ENCODE assay signal across 8 cellular contexts in genomic region chr20:53867741-53868351, GRCh38.
DNase-seq lines count a peak whose midpoint lies in the region; ATAC-seq, FAIRE-seq and TF ChIP-seq lines count a peak whose summit lies in the region.

No MANE protein-coding gene starts in this region.

- H3K36me3 ChIP-seq in HepG2 (replicated peaks in 1 of 2; ENCODE audit: control insufficient read depth in 1 of 2, insufficient read depth in 2 of 2, low read length in 2 of 2) (no peaks in the 10 kb centered on the region), thyroid gland (no peaks in the 10 kb centered on the region)

- H4K20me1 ChIP-seq in HepG2 (ENCODE audit: insufficient read depth, low read length) = no peaks in the 10 kb centered on the region

- in situ Hi-C loops in HepG2 (cut with HindIII; ENCODE audit: extremely low pct_ligation_motif_present, low pct_unique_long_range_greater_than_20kb) = no loop called here

- no peaks in the 10 kb centered on the region for H3K9me3 Mint-ChIP-seq in activated CD8-positive, alpha-beta memory T cell treated with anti-CD3 and anti-CD28 coated beads, Interleukin-2, amount 10 ng/mL, durations not matched to agents 7 days and 5 days (ENCODE audit: low read depth)
- no peaks in the 10 kb centered on the region for H3K9me3 Mint-ChIP-seq in activated CD8-positive, alpha-beta T cell treated with anti-CD3 and anti-CD28 coated beads, Interleukin-2, amount 10 ng/mL, durations not matched to agents 7 days and 5 days (ENCODE audit: insufficient read depth)

- H3K4me1 ChIP-seq in HepG2 (ENCODE audit: insufficient read depth, low read length) (peaks cover 91% of the 10 kb centered on the region), thyroid gland (peaks cover 59% of the 10 kb centered on the region in 2 donors)

- no peak for FAIRE-seq in HepG2 (lab: Jason Lieb, UNC)

- H3K9me3 ChIP-seq in HepG2 (ENCODE audit: low read length) (no peaks in the 10 kb centered on the region), thyroid gland (no peaks in the 10 kb centered on the region)

- BruUV-seq in HepG2 (replicated peaks; lab: Mats Ljungman, UMichigan) = no TSS peak

- peaks cover 77% of the 10 kb centered on the region for H3K4me1 Mint-ChIP-seq in activated CD8-positive, alpha-beta memory T cell treated with anti-CD3 and anti-CD28 coated beads, Interleukin-2, amount 10 ng/mL, durations not matched to agents 7 days and 5 days
- peaks cover 80% of the 10 kb centered on the region for H3K4me1 Mint-ChIP-seq in activated CD8-positive, alpha-beta T cell treated with anti-CD3 and anti-CD28 coated beads, Interleukin-2, amount 10 ng/mL, durations not matched to agents 7 days and 5 days (ENCODE audit: low read depth)

- TF ChIP-seq POLR2A in HepG2 (IDR thresholded peaks at IDR 0.05; ENCODE audit: insufficient read depth in 1 of 2, low read depth in 2 of 2, low read length in 2 of 2) (no peak), thyroid gland (IDR thresholded peaks at IDR 0.05) (no peak)

- DNase-seq in activated CD8-positive, alpha-beta memory T cell treated with anti-CD3 and anti-CD28 coated beads, Interleukin-2, amount 10 ng/mL, durations not matched to agents 7 days and 5 days = no peak
- no peak for DNase-seq in activated CD8-positive, alpha-beta memory T cell treated with anti-CD3 and anti-CD28 coated beads for 24 hours
- DNase-seq in activated CD8-positive, alpha-beta T cell treated with anti-CD3 and anti-CD28 coated beads, Interleukin-2, amount 10 ng/mL, durations not matched to agents 7 days and 5 days = no peak
- no peak for DNase-seq in HepG2 (ENCODE audit: low spot score)
- DNase-seq in thyroid gland = no peak
- no peak for DNase-seq in NCI-H2029 (lab: John Stamatoyannopoulos, UW)
- no peak for DNase-seq in left colon

- no peak overlapping the region for H2AFZ ChIP-seq in HepG2 (ENCODE audit: low read length)

- no peak for ATAC-seq in activated CD8-positive, alpha-beta memory T cell treated with anti-CD3 and anti-CD28 coated beads, Interleukin-2, amount 10 ng/mL, durations not matched to agents 7 days and 5 days
- no peak for ATAC-seq in activated CD8-positive, alpha-beta T cell treated with anti-CD3 and anti-CD28 coated beads, Interleukin-2, amount 10 ng/mL, durations not matched to agents 7 days and 5 days
- no peak for ATAC-seq in HepG2
- ATAC-seq in HG03175 (IDR thresholded peaks at IDR 0.05; ENCODE audit: unreplicated experiment) = no peak
- ATAC-seq in left colon = no peak

- peak overlapping the region; percentile 68 for H3K27ac ChIP-seq in HepG2 (ENCODE audit: extremely low read length, insufficient read depth, low read length)
- H3K27ac ChIP-seq in thyroid gland = peak overlapping the region; percentile 85 to 93 (median 92)

- TF ChIP-seq CTCF in HepG2 (CRISPR knock-in tag; IDR thresholded peaks at IDR 0.05) = no peak
- no peak for TF ChIP-seq CTCF in thyroid gland (IDR thresholded peaks at IDR 0.05)

- H3K27ac Mint-ChIP-seq in activated CD8-positive, alpha-beta memory T cell treated with anti-CD3 and anti-CD28 coated beads, Interleukin-2, amount 10 ng/mL, durations not matched to agents 7 days and 5 days = peak overlapping the region; percentile 93
- peak overlapping the region; percentile 89 for H3K27ac Mint-ChIP-seq in activated CD8-positive, alpha-beta T cell treated with anti-CD3 and anti-CD28 coated beads, Interleukin-2, amount 10 ng/mL, durations not matched to agents 7 days and 5 days

- no peak for TF ChIP-seq EP300 in HepG2 (IDR thresholded peaks at IDR 0.05; ENCODE audit: low read depth in 2 of 2, low read length in 2 of 2)
- TF ChIP-seq EP300 in HepG2 (CRISPR knock-in tag; IDR thresholded peaks at IDR 0.05; ENCODE audit: borderline replicate concordance) = no peak

- no peaks in the 10 kb centered on the region for H3K27me3 Mint-ChIP-seq in activated CD8-positive, alpha-beta memory T cell treated with anti-CD3 and anti-CD28 coated beads, Interleukin-2, amount 10 ng/mL, durations not matched to agents 7 days and 5 days
- no peaks in the 10 kb centered on the region for H3K27me3 Mint-ChIP-seq in activated CD8-positive, alpha-beta T cell treated with anti-CD3 and anti-CD28 coated beads, Interleukin-2, amount 10 ng/mL, durations not matched to agents 7 days and 5 days (ENCODE audit: low read depth)

- H3K4me3 ChIP-seq in HepG2 (replicated peaks in 1 of 3; ENCODE audit: insufficient read depth in 1 of 3, low read depth in 2 of 3, low read length in 3 of 3) (peak overlapping the region in 2 of 3 experiments; percentile 45 to 56; a peak in 2 of 6 replicates), thyroid gland (replicated peaks in 1 of 3) (no peak overlapping the region)

- no peaks in the 10 kb centered on the region for H3K27me3 ChIP-seq in HepG2 (ENCODE audit: control insufficient read depth in 1 of 2, insufficient read depth in 2 of 2, low read length in 2 of 2)
- H3K27me3 ChIP-seq in thyroid gland = no peaks in the 10 kb centered on the region

- H3K4me3 Mint-ChIP-seq in activated CD8-positive, alpha-beta memory T cell treated with anti-CD3 and anti-CD28 coated beads, Interleukin-2, amount 10 ng/mL, durations not matched to agents 7 days and 5 days = peak overlapping the region; percentile 61
- peak overlapping the region; percentile 72 for H3K4me3 Mint-ChIP-seq in activated CD8-positive, alpha-beta T cell treated with anti-CD3 and anti-CD28 coated beads, Interleukin-2, amount 10 ng/mL, durations not matched to agents 7 days and 5 days

- intact Hi-C loops in HepG2 (cut with micrococcal nuclease; ENCODE audit: unreplicated experiment) (loop anchor here (2.0 to 5.0 kb wide), 2 partner anchors 49 to 67 kb away; no protein-coding TSS in a partner anchor), thyroid gland (cut with DNase I) (no loop called here), left colon (cut with DNase I, micrococcal nuclease) (no loop called here)

- 78% methylated on average over 6 of the region's 6 CpGs for WGBS in HepG2 (ENCODE audit: low lambda C conversion rate)
- WGBS in thyroid gland, 2 donors = 80 to 81% methylated on average over 6 of the region's 6 CpGs

- POLR2A ChIA-PET in activated CD8-positive, alpha-beta T cell treated with anti-CD3 and anti-CD28 coated beads, Interleukin-2, amount 10 ng/mL, durations not matched to agents 7 days and 5 days (lab: Charles Lee) = interaction anchor here (0.6 kb wide), 1 partner anchor 160 kb away, joined by 3 read pairs; no protein-coding TSS in a partner anchor
- POLR2A ChIA-PET in HepG2 (lab: Yijun Ruan, JAX) = interaction anchor here (1.4 to 4.7 kb wide), 11 partner anchors 12 to 288 kb away, joined by 3 to 50 read pairs (median 15); partner anchors contain the start of gene ZNF217

- CTCF ChIA-PET in activated CD8-positive, alpha-beta memory T cell treated with anti-CD3 and anti-CD28 coated beads, Interleukin-2, amount 10 ng/mL, durations not matched to agents 7 days and 5 days (lab: Charles Lee) = interaction anchor here (1.0 to 3.1 kb wide), 4 partner anchors 26 to 288 kb away, joined by 3 to 21 read pairs (median 5); no protein-coding TSS in a partner anchor
- CTCF ChIA-PET in activated CD8-positive, alpha-beta T cell treated with anti-CD3 and anti-CD28 coated beads, Interleukin-2, amount 10 ng/mL, durations not matched to agents 7 days and 5 days (lab: Charles Lee) = interaction anchor here (0.6 to 5.4 kb wide), 8 partner anchors 21 to 113 kb away, joined by 3 to 32 read pairs (median 10); no protein-coding TSS in a partner anchor
- CTCF ChIA-PET in HepG2 (lab: Yijun Ruan, JAX; ENCODE audit: low intra/inter-chr PET ratio, low total read pairs) = no interaction called here

- peak overlapping the region; percentile 56; the same call in 1 of the 2 replicates for H3K9ac ChIP-seq in HepG2 (ENCODE audit: insufficient read depth, low read depth, low read length)

- H3K36me3 Mint-ChIP-seq in activated CD8-positive, alpha-beta memory T cell treated with anti-CD3 and anti-CD28 coated beads, Interleukin-2, amount 10 ng/mL, durations not matched to agents 7 days and 5 days = peaks cover 5% of the 10 kb centered on the region
- H3K36me3 Mint-ChIP-seq in activated CD8-positive, alpha-beta T cell treated with anti-CD3 and anti-CD28 coated beads, Interleukin-2, amount 10 ng/mL, durations not matched to agents 7 days and 5 days (ENCODE audit: low read depth) = no peaks in the 10 kb centered on the region

- peak overlapping the region; percentile 85 for H3K4me2 ChIP-seq in HepG2 (ENCODE audit: low read depth, low read length)

- TF ChIP-seq RAD21 in HepG2 (CRISPR knock-in tag; IDR thresholded peaks at IDR 0.05) = no peak

- H3K79me2 ChIP-seq in HepG2 (ENCODE audit: insufficient read depth, low read length) = no peaks in the 10 kb centered on the region

TF ChIP-seq in HepG2, 621 proteins besides CTCF, POLR2A, EP300 and RAD21 (continues in another document):
- TF ChIP-seq ZFY (CRISPR knock-in tag; IDR thresholded peaks at IDR 0.05) (no peak), ELF4 (CRISPR knock-in tag; IDR thresholded peaks at IDR 0.05; ENCODE audit: borderline replicate concordance) (peak; percentile 64; the same call in 1 of the 2 replicates), DMAP1 (CRISPR knock-in tag; IDR thresholded peaks at IDR 0.05) (peak; percentile 42; the same call in 1 of the 2 replicates), ZSCAN31 (CRISPR knock-in tag; IDR thresholded peaks at IDR 0.05; ENCODE audit: low read depth) (0 out of 2 replicates have a peak, but pooled peaks have one; percentile 37), ZNF772 (CRISPR knock-in tag; IDR thresholded peaks at IDR 0.05) (peak; percentile 41; the same call in 1 of the 2 replicates), ZNF138 (CRISPR knock-in tag; IDR thresholded peaks at IDR 0.05; ENCODE audit: low read depth) (0 out of 2 replicates have a peak, but pooled peaks have one; percentile 38), ZSCAN5A (CRISPR knock-in tag; IDR thresholded peaks at IDR 0.05; ENCODE audit: borderline replicate concordance) (0 out of 2 replicates have a peak, but pooled peaks have one; percentile 30), KLF15 (CRISPR knock-in tag; IDR thresholded peaks at IDR 0.05; ENCODE audit: borderline replicate concordance) (no peak)

Comparison
In these comparisons a context has a peak if more than half of its experiments do, and no peak if none do; other contexts are left out.
1. H3K4me3 ChIP-seq: peak in HepG2 (2 of 3); none in thyroid gland (0 of 3).